ENCODE assay signal across 14 cellular contexts in the genomic region with DNA sequence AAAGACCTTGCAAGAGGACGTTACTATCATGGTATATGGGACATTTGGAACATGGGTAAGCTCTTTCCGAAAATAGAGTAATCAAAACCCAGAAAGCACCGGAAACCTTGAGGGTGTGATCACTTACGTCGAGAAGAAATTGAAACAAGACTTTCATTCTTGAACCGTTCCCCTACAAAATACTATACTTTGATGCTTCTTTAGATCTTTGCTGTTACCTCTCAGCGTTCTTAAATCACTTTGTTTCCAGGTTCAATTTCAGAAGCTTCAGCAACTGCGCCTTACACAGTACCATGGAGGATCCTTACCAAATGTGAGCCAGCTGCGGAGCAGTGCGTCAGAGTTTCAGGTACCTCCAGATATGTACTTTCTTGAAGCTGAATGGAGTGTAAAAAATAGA. TPM values are rescaled to one million over a fixed set of nuclear protein-coding genes. Genes with fewer than 3 reads are reported as not detected.
DNase-seq lines count a peak whose midpoint lies in the region; ATAC-seq and TF ChIP-seq lines count a peak whose summit lies in the region.
"Had no signal": no experiment of that assay in that cellular context is flagged by ENCODE, and none has a peak within 500 bp of the region (broad histone marks: within the 10 kb centered on the region; RNA-seq: fewer than 3 reads in every experiment).

No MANE protein-coding gene starts in this region.

- ATAC-seq in omental fat pad (ENCODE audit: low FRiP score) (no peak), GM18873 (IDR thresholded peaks at IDR 0.05; ENCODE audit: low FRiP score, unreplicated experiment) (no peak)
- ATAC-seq: left cardiac atrium, upper lobe of right lung, WTC11 had no signal

- H3K27ac ChIP-seq in CD8-positive, alpha-beta memory T cell (ENCODE audit: low read depth, low read length), result no peak overlapping the region
- H3K27ac ChIP-seq: upper lobe of right lung had no signal

- H3K36me3 Mint-ChIP-seq in CD8-positive, alpha-beta memory T cell, result peaks cover 0 to 30% (median 8%) of the 10 kb centered on the region in 3 donors
- peaks cover 61% of the 10 kb centered on the region for H3K36me3 Mint-ChIP-seq in activated CD4-positive, alpha-beta T cell treated with anti-CD3 and anti-CD28 coated beads, Interleukin-2, amount 10 ng/mL, durations not matched to agents 7 days and 5 days (ENCODE audit: low read depth)
- H3K36me3 Mint-ChIP-seq in activated naive CD8-positive, alpha-beta T cell treated with anti-CD3 and anti-CD28 coated beads for 36 hours, result peaks cover 41% of the 10 kb centered on the region
- H3K36me3 Mint-ChIP-seq: WTC11 had no signal

- peak overlapping the region; percentile 90 to 99 (median 96) for H3K27ac Mint-ChIP-seq in CD8-positive, alpha-beta memory T cell
- peak overlapping the region; percentile 98 for H3K27ac Mint-ChIP-seq in activated CD4-positive, alpha-beta T cell treated with anti-CD3 and anti-CD28 coated beads, Interleukin-2, amount 10 ng/mL, durations not matched to agents 7 days and 5 days
- peak overlapping the region; percentile 91 for H3K27ac Mint-ChIP-seq in activated naive CD8-positive, alpha-beta T cell treated with anti-CD3 and anti-CD28 coated beads for 36 hours
- H3K27ac Mint-ChIP-seq: progenitor cell of endocrine pancreas, WTC11 had no signal

- TF ChIP-seq CTCF in omental fat pad (IDR thresholded peaks at IDR 0.05), result no peak

- H3K4me1 Mint-ChIP-seq in CD8-positive, alpha-beta memory T cell, result peaks cover 55 to 84% (median 79%) of the 10 kb centered on the region in 3 donors
- peaks cover 79% of the 10 kb centered on the region for H3K4me1 Mint-ChIP-seq in activated CD4-positive, alpha-beta T cell treated with anti-CD3 and anti-CD28 coated beads, Interleukin-2, amount 10 ng/mL, durations not matched to agents 7 days and 5 days
- H3K4me1 Mint-ChIP-seq in activated naive CD8-positive, alpha-beta T cell treated with anti-CD3 and anti-CD28 coated beads for 36 hours, result peaks cover 66% of the 10 kb centered on the region

- no peaks in the 10 kb centered on the region for H3K9me3 Mint-ChIP-seq in CD8-positive, alpha-beta memory T cell
- H3K9me3 Mint-ChIP-seq in activated CD4-positive, alpha-beta T cell treated with anti-CD3 and anti-CD28 coated beads, Interleukin-2, amount 10 ng/mL, durations not matched to agents 7 days and 5 days, result no peaks in the 10 kb centered on the region
- no peaks in the 10 kb centered on the region for H3K9me3 Mint-ChIP-seq in activated naive CD8-positive, alpha-beta T cell treated with anti-CD3 and anti-CD28 coated beads for 36 hours
- H3K9me3 Mint-ChIP-seq: WTC11 had no signal

- CTCF ChIA-PET in CD8-positive, alpha-beta memory T cell (lab: Charles Lee), result interaction anchor here (0.7 to 1.9 kb wide), 7 partner anchors 9 to 394 kb away, joined by 3 to 8 read pairs (median 4); no protein-coding TSS in a partner anchor
- CTCF ChIA-PET in activated CD4-positive, alpha-beta T cell treated with anti-CD3 and anti-CD28 coated beads, Interleukin-2, amount 10 ng/mL, durations not matched to agents 7 days and 5 days (lab: Charles Lee), result interaction anchor here (0.5 to 2.1 kb wide), 13 partner anchors 9 to 732 kb away, joined by 3 to 15 read pairs (median 3); a partner anchor contains a TSS

- peak overlapping the region; percentile 11 for H3K4me3 ChIP-seq in CD8-positive, alpha-beta memory T cell (ENCODE audit: low read length)
- H3K4me3 ChIP-seq: upper lobe of right lung had no signal

- H3K36me3 ChIP-seq in CD8-positive, alpha-beta memory T cell (ENCODE audit: insufficient read depth, low read length), result no peaks in the 10 kb centered on the region

- peaks cover 64% of the 10 kb centered on the region for H3K4me1 ChIP-seq in CD8-positive, alpha-beta memory T cell (ENCODE audit: insufficient read depth, low read length)

- peak overlapping the region; percentile 86 to 94 (median 90) for H3K4me3 Mint-ChIP-seq in CD8-positive, alpha-beta memory T cell
- peak overlapping the region; percentile 88 for H3K4me3 Mint-ChIP-seq in activated CD4-positive, alpha-beta T cell treated with anti-CD3 and anti-CD28 coated beads, Interleukin-2, amount 10 ng/mL, durations not matched to agents 7 days and 5 days
- peak overlapping the region; percentile 77 for H3K4me3 Mint-ChIP-seq in activated naive CD8-positive, alpha-beta T cell treated with anti-CD3 and anti-CD28 coated beads for 36 hours
- H3K4me3 Mint-ChIP-seq: WTC11 had no signal

- H3K9me3 ChIP-seq in CD8-positive, alpha-beta memory T cell (ENCODE audit: low read length), result no peaks in the 10 kb centered on the region
- H3K9me3 ChIP-seq: upper lobe of right lung had no signal

- POLR2A ChIA-PET in CD8-positive, alpha-beta memory T cell (lab: Charles Lee), result interaction anchor here (0.5 to 1.8 kb wide), 2 partner anchors 10 to 16 kb away, joined by 3 to 15 read pairs; a partner anchor contains a TSS
- POLR2A ChIA-PET in activated CD4-positive, alpha-beta T cell treated with anti-CD3 and anti-CD28 coated beads, Interleukin-2, amount 10 ng/mL, durations not matched to agents 7 days and 5 days (lab: Charles Lee), result interaction anchor here (0.7 to 0.9 kb wide), 3 partner anchors 9 to 33 kb away, joined by 3 to 5 read pairs (median 4); no protein-coding TSS in a partner anchor

- no peaks in the 10 kb centered on the region for H3K27me3 Mint-ChIP-seq in CD8-positive, alpha-beta memory T cell
- no peaks in the 10 kb centered on the region for H3K27me3 Mint-ChIP-seq in activated CD4-positive, alpha-beta T cell treated with anti-CD3 and anti-CD28 coated beads, Interleukin-2, amount 10 ng/mL, durations not matched to agents 7 days and 5 days
- no peaks in the 10 kb centered on the region for H3K27me3 Mint-ChIP-seq in activated naive CD8-positive, alpha-beta T cell treated with anti-CD3 and anti-CD28 coated beads for 36 hours
- H3K27me3 Mint-ChIP-seq: progenitor cell of endocrine pancreas had no signal

- no peaks in the 10 kb centered on the region for H3K27me3 ChIP-seq in CD8-positive, alpha-beta memory T cell (ENCODE audit: insufficient read depth, low read length, poor library complexity, severe bottlenecking)
- H3K27me3 ChIP-seq: upper lobe of right lung had no signal

- peak in 2 of 5 donors; percentile 32 to 66 for DNase-seq in CD8-positive, alpha-beta memory T cell
- DNase-seq in activated CD4-positive, alpha-beta T cell treated with anti-CD3 and anti-CD28 coated beads, Interleukin-2, amount 10 ng/mL, durations not matched to agents 7 days and 5 days, result peak; percentile 57
- DNase-seq in activated naive CD8-positive, alpha-beta T cell treated with anti-CD3 and anti-CD28 coated beads for 36 hours, result peak; percentile 31
- DNase-seq in stimulated activated CD4-positive, alpha-beta T cell treated with anti-CD3 and anti-CD28 coated beads, Interleukin-12 subunit alpha, Interleukin-12 subunit beta, amount 100 ng/mL, for 48 hours (ENCODE audit: low read depth in 2 of 3, low spot score in 1 of 3), result peak in 2 of 3 donors; percentile 15 to 42
- DNase-seq in activated gamma-delta T cell (lab: John Stamatoyannopoulos, UW) (no peak), omental fat pad (ENCODE audit: low spot score) (no peak), NCI-H226 (no peak)
- DNase-seq: activated gamma-delta T cell treated with Interleukin-2 at 50 U/mL for 16 hours, left cardiac atrium, NCI-H187 treated with DMSO at 0.1 percent for 48 hours, upper lobe of right lung had no signal

RNA-seq across cellular contexts. Expression of a gene that starts 10.1 kb away (rescaled TPM):
- 10 to 100 TPM; 25.5 to 26.7 TPM for total RNA-seq in CD8-positive, alpha-beta memory T cell
- 34.2 TPM for polyA plus RNA-seq in CD8-positive, alpha-beta memory T cell
- total RNA-seq in activated CD4-positive, alpha-beta T cell treated with anti-CD3 and anti-CD28 coated beads, Interleukin-2, amount 10 ng/mL, durations not matched to agents 7 days and 5 days, result 10 to 100 TPM; 85.1 to 90.7 TPM
- 10 to 100 TPM; 28.9 to 30.3 TPM for total RNA-seq in activated naive CD8-positive, alpha-beta T cell treated with anti-CD3 and anti-CD28 coated beads for 36 hours
- total RNA-seq in omental fat pad, result 10 to 100 TPM; 31.5 to 52.8 (median 44.3) TPM

Comparison
In these comparisons a context has a peak if more than half of its experiments do, and no peak if none do; other contexts are left out.
1. DNase-seq: peak in activated CD4-positive, alpha-beta T cell treated with anti-CD3 and anti-CD28 coated beads, Interleukin-2, amount 10 ng/mL, durations not matched to agents 7 days and 5 days (single experiment), activated naive CD8-positive, alpha-beta T cell treated with anti-CD3 and anti-CD28 coated beads for 36 hours (single experiment) and stimulated activated CD4-positive, alpha-beta T cell treated with anti-CD3 and anti-CD28 coated beads, Interleukin-12 subunit alpha, Interleukin-12 subunit beta, amount 100 ng/mL, for 48 hours (2 of 3); none in activated gamma-delta T cell (single experiment), omental fat pad (single experiment) and NCI-H226 (single experiment).
2. Peak in every context shown above with its lines, with median percentiles within 50 percentile points of each other: H3K27ac Mint-ChIP-seq and H3K4me3 Mint-ChIP-seq.